8 cellular contexts compared by ENCODE assay signal in genomic region chr19:49666120-49666444, GRCh38. TPM values are rescaled to one million over a fixed set of nuclear protein-coding genes. Genes with fewer than 3 reads are reported as not detected.
A peak's percentile ranks its signal among the peaks of the same experiment; 100 is the strongest.
DNase-seq lines count a peak whose midpoint lies in the region; ATAC-seq and TF ChIP-seq lines count a peak whose summit lies in the region.

No MANE protein-coding gene starts in this region.

- peaks cover 46% of the 10 kb centered on the region for H3K4me1 Mint-ChIP-seq in T-helper 17 cell

- CTCF ChIA-PET in HCT116 (lab: Charles Lee) = interaction anchor here (2.0 kb wide), 1 partner anchor 11 kb away, joined by 6 read pairs; the partner anchor contains the start of gene PRMT1

- H3K4me2 ChIP-seq in HCT116 (ENCODE audit: low read length) = peak overlapping the region; percentile 78

- TF ChIP-seq RAD21 in HCT116 (IDR thresholded peaks at IDR 0.05; ENCODE audit: low read depth) = no peak

- H3K9ac ChIP-seq in HCT116 (ENCODE audit: low read length) = peak overlapping the region; percentile 91

- no peak overlapping the region for H2AFZ ChIP-seq in HCT116 (ENCODE audit: low read depth, low read length, poor library complexity, severe bottlenecking)

- WGBS in right cardiac atrium = under 1% methylated on average over 9 of the region's 9 CpGs
- WGBS in spleen, 5 donors = 1 to 2% (median 1%) methylated on average over 8 to 9 of the region's 9 CpGs

- H3K36me3 Mint-ChIP-seq in T-helper 17 cell (ENCODE audit: low read depth) = peaks cover 10% of the 10 kb centered on the region

- H3K79me2 ChIP-seq in HCT116 (ENCODE audit: insufficient read depth, low read length) = peaks cover 59% of the 10 kb centered on the region

- DNase-seq in HCT116 (ENCODE audit: low read depth, low spot score) (no peak), T-helper 17 cell (no peak), right cardiac atrium (no peak), spleen (no peak), AG08396 (ENCODE audit: low spot score) (no peak), GDM1 (lab: John Stamatoyannopoulos, UW) (no peak)

- BruUV-seq in HCT116 (replicated peaks; lab: Mats Ljungman, UMichigan) = TSS peak; percentile 82

- H3K9me3 ChIP-seq in HCT116 (ENCODE audit: control insufficient read depth in 1 of 2, insufficient read depth in 1 of 2, low read depth in 1 of 2, low read length in 2 of 2) (no peaks in the 10 kb centered on the region), T-helper 17 cell (ENCODE audit: control insufficient read depth, low read length, poor library complexity, severe bottlenecking) (no peaks in the 10 kb centered on the region), right cardiac atrium (ENCODE audit: control insufficient read depth, low read length) (no peaks in the 10 kb centered on the region), spleen (no peaks in the 10 kb centered on the region)

- H3K4me3 ChIP-seq in HCT116 (replicated peaks in 1 of 2; ENCODE audit: low read depth in 1 of 2, low read length in 2 of 2) (peak overlapping the region; percentile 90 to 95), right cardiac atrium (ENCODE audit: low read length) (peak overlapping the region; percentile 70), spleen (peak overlapping the region; percentile 42 to 95 (median 86))

- TF ChIP-seq CTCF in HCT116 (IDR thresholded peaks at IDR 0.05 in 2 of 3, conservative IDR thresholded peaks at IDR 0.05 in 1 of 3; ENCODE audit: borderline replicate concordance in 1 of 3, insufficient read depth in 1 of 3, low read depth in 2 of 3, low read length in 2 of 3) (0 out of 6 replicates have a peak, but pooled peaks of 1 of the 3 experiments have one; percentile 10), spleen (IDR thresholded peaks at IDR 0.05 in 8 of 11, conservative IDR thresholded peaks at IDR 0.05 in 3 of 11) (peak in 1 of 11 experiments; percentile 7)

- H3K27ac ChIP-seq in HCT116 (ENCODE audit: low read depth, low read length) (peak overlapping the region; percentile 95), right cardiac atrium (ENCODE audit: low read length) (no peak overlapping the region), spleen (peak overlapping the region; percentile 66 to 96 (median 93))

- TF ChIP-seq POLR2A in HCT116 (IDR thresholded peaks at IDR 0.05; ENCODE audit: borderline replicate concordance, extremely low read depth, insufficient read depth, insufficient read length) (no peak), spleen (IDR thresholded peaks at IDR 0.05) (no peak)

- intact Hi-C loops in HCT116 (cut with micrococcal nuclease) = no loop called here
- intact Hi-C loops in right cardiac atrium (cut with DNase I) = loop anchor here in 1 of 4 donors (10.0 kb wide), 1 partner anchor 71 kb away; the partner anchor contains the start of gene PRR12
- intact Hi-C loops in spleen (cut with DNase I; ENCODE audit: low total_unique reads) = loop anchor here (10.0 kb wide), 1 partner anchor 71 kb away; the partner anchor contains the start of gene PRR12

- no peaks in the 10 kb centered on the region for H4K20me1 ChIP-seq in HCT116 (ENCODE audit: insufficient read depth)

- no peaks in the 10 kb centered on the region for H3K27me3 ChIP-seq in HCT116 (ENCODE audit: insufficient read depth, low read length)
- H3K27me3 ChIP-seq in right cardiac atrium (ENCODE audit: control insufficient read depth, insufficient read depth) = no peaks in the 10 kb centered on the region
- H3K27me3 ChIP-seq in spleen (replicated peaks in 1 of 7) = no peaks in the 10 kb centered on the region

- RAD21 ChIA-PET in HCT116 (lab: Charles Lee; ENCODE audit: low non-redundant PET in 1 of 2, low total read pairs in 2 of 2, uncharacterized antibody in 2 of 2, unreplicated experiment in 2 of 2) = no interaction called here

- H3K27ac Mint-ChIP-seq in T-helper 17 cell = peak overlapping the region; percentile 100

- peak overlapping the region; percentile 100 for H3K4me3 Mint-ChIP-seq in T-helper 17 cell

- H3K36me3 ChIP-seq in HCT116 (ENCODE audit: control insufficient read depth in 1 of 2, insufficient read depth in 2 of 2, low read length in 2 of 2) = peaks cover 3 to 36% of the 10 kb centered on the region in 2 experiments; a peak in 3 of 4 replicates
- peaks cover 2 to 59% (median 20%) of the 10 kb centered on the region in 6 donors for H3K36me3 ChIP-seq in spleen

- H3K4me1 ChIP-seq in HCT116 (ENCODE audit: control insufficient read depth in 1 of 2, insufficient read depth in 2 of 2, low read length in 2 of 2) (peaks cover 6 to 30% of the 10 kb centered on the region in 2 experiments; a peak in 3 of 4 replicates), right cardiac atrium (ENCODE audit: control insufficient read depth, insufficient read depth, low read length) (no peaks in the 10 kb centered on the region), spleen (peaks cover 15 to 53% (median 37%) of the 10 kb centered on the region in 6 donors)

- ATAC-seq in HCT116 = peak; percentile 9
- peak; percentile 8 for ATAC-seq in T-helper 17 cell
- ATAC-seq in right cardiac atrium = no peak
- no peak for ATAC-seq in HG03045 (IDR thresholded peaks at IDR 0.05; ENCODE audit: unreplicated experiment)
- no peak for ATAC-seq in GM21360 (IDR thresholded peaks at IDR 0.05; ENCODE audit: unreplicated experiment)

- H3K9me2 ChIP-seq in HCT116 (ENCODE audit: insufficient read depth) = no peaks in the 10 kb centered on the region

- H3K27me3 Mint-ChIP-seq in T-helper 17 cell = no peaks in the 10 kb centered on the region

- POLR2A ChIA-PET in HCT116 (lab: Charles Lee) = interaction anchor here (2.2 to 2.9 kb wide), 2 partner anchors 9 to 24 kb away, joined by 15 to 53 read pairs; partner anchors contain the start of genes PRMT1 and SCAF1

TF ChIP-seq in HCT116, 20 proteins besides CTCF, POLR2A, EP300 and RAD21 (continues in another document):
- TF ChIP-seq SRF (IDR thresholded peaks at IDR 0.05; ENCODE audit: low read depth) = no peak
- TF ChIP-seq, protein P1, sequence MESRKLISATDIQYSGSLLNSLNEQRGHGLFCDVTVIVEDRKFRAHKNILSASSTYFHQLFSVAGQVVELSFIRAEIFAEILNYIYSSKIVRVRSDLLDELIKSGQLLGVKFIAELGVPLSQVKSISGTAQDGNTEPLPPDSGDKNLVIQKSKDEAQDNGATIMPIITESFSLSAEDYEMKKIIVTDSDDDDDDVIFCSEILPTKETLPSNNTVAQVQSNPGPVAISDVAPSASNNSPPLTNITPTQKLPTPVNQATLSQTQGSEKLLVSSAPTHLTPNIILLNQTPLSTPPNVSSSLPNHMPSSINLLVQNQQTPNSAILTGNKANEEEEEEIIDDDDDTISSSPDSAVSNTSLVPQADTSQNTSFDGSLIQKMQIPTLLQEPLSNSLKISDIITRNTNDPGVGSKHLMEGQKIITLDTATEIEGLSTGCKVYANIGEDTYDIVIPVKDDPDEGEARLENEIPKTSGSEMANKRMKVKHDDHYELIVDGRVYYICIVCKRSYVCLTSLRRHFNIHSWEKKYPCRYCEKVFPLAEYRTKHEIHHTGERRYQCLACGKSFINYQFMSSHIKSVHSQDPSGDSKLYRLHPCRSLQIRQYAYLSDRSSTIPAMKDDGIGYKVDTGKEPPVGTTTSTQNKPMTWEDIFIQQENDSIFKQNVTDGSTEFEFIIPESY (IDR thresholded peaks at IDR 0.05; ENCODE audit: extremely low read depth, insufficient replicate concordance, low read length) = no peak
- TF ChIP-seq ATF3 (IDR thresholded peaks at IDR 0.05) = no peak
- no peak for TF ChIP-seq EGR1 (IDR thresholded peaks at IDR 0.05; ENCODE audit: low read depth)
- TF ChIP-seq YY1 (IDR thresholded peaks at IDR 0.05; ENCODE audit: extremely low read depth, insufficient replicate concordance, low read depth, low read length) = no peak
- TF ChIP-seq POLR2AphosphoS5 (IDR thresholded peaks at IDR 0.05; ENCODE audit: low read depth, low read length) = no peak

RNA-seq across cellular contexts. Expression of gene BCL2L12, which starts 0.3 kb away (rescaled TPM):
- 93.9 TPM for total RNA-seq in HCT116 (2021; ENCODE audit: unreplicated experiment)
- polyA plus RNA-seq in HCT116 (2012) = 71.6 and 83.5 TPM in 2 replicates
- total RNA-seq in T-helper 17 cell = 10 to 100 TPM; 10.2 to 15.6 TPM
- total RNA-seq in right cardiac atrium = 10 to 100 TPM in 3 of 4 donors, 1 to 10 TPM in 1; 8.6 to 14.0 (median 12.4) TPM
- polyA plus RNA-seq in right cardiac atrium = 15.1 TPM
- 10 to 100 TPM in 6 of 7 donors, 1 to 10 TPM in 1; 7.8 to 26.6 (median 16.3) TPM for total RNA-seq in spleen
- 10 to 100 TPM; 26.5 to 36.7 (median 30.1) TPM for polyA plus RNA-seq in spleen

RNA-seq across cellular contexts. Expression of gene IRF3, which starts 0.4 kb away (rescaled TPM):
- total RNA-seq in HCT116 (2021; ENCODE audit: unreplicated experiment) (129 TPM), T-helper 17 cell (100 to 1,000 TPM; 162 to 181 TPM), right cardiac atrium (10 to 100 TPM; 34.1 to 58.0 (median 40.7) TPM), spleen (100 to 1,000 TPM in 4 of 7 donors, 10 to 100 TPM in 3; 87.9 to 150 (median 127) TPM)
- 109 and 131 TPM in 2 replicates for polyA plus RNA-seq in HCT116 (2012)
- polyA plus RNA-seq in right cardiac atrium (39.6 TPM), spleen (100 to 1,000 TPM; 127 to 294 (median 276) TPM)

RNA-seq across cellular contexts. Expression of gene PRMT1, which starts 11.0 kb away (rescaled TPM):
- total RNA-seq in HCT116 (2021; ENCODE audit: unreplicated experiment) = 428 TPM
- 595 and 673 TPM in 2 replicates for polyA plus RNA-seq in HCT116 (2012)
- 10 to 100 TPM; 83.9 to 97.7 TPM for total RNA-seq in T-helper 17 cell
- total RNA-seq in right cardiac atrium = 100 to 1,000 TPM; 117 to 131 (median 125) TPM
- 154 TPM for polyA plus RNA-seq in right cardiac atrium
- 100 to 1,000 TPM; 108 to 136 (median 115) TPM for total RNA-seq in spleen
- 100 to 1,000 TPM; 114 to 175 (median 134) TPM for polyA plus RNA-seq in spleen

RNA-seq across cellular contexts. Expression of gene ADM5, which starts 23.3 kb away (rescaled TPM):
- total RNA-seq in HCT116 (2021; ENCODE audit: unreplicated experiment) (12.1 TPM), T-helper 17 cell (1 to 10 TPM; 2.8 to 2.9 TPM), right cardiac atrium (under 1 TPM; 0.28 to 0.82 (median 0.44) TPM), spleen (10 to 100 TPM in 1 of 7 donors, 1 to 10 TPM in 6; 1.4 to 14.2 (median 5.0) TPM)
- 6.4 and 7.6 TPM in 2 replicates for polyA plus RNA-seq in HCT116 (2012)
- polyA plus RNA-seq in right cardiac atrium (0.52 TPM), spleen (1 to 10 TPM; 1.5 to 3.6 (median 3.5) TPM)

RNA-seq across cellular contexts. Expression of gene SCAF1, which starts 24.1 kb away (rescaled TPM):
- total RNA-seq in HCT116 (2021; ENCODE audit: unreplicated experiment) (96.8 TPM), T-helper 17 cell (10 to 100 TPM; 34.1 to 36.3 TPM), right cardiac atrium (10 to 100 TPM; 41.8 to 52.7 (median 42.3) TPM), spleen (10 to 100 TPM; 21.9 to 66.2 (median 57.0) TPM)
- 39.9 and 46.0 TPM in 2 replicates for polyA plus RNA-seq in HCT116 (2012)
- polyA plus RNA-seq in right cardiac atrium (23.3 TPM), spleen (10 to 100 TPM in 1 of 3 donors, 1 to 10 TPM in 2; 7.5 to 21.3 (median 7.6) TPM)

Comparison
In these comparisons a context has a peak if more than half of its experiments do, and no peak if none do; other contexts are left out.
1. ATAC-seq: peak in HCT116 (single experiment) and T-helper 17 cell (single experiment); none in right cardiac atrium (0 of 2), HG03045 (single experiment) and GM21360 (single experiment).
2. Peak in every context shown above with its lines, with median percentiles within 50 percentile points of each other: H3K4me3 ChIP-seq.